In the genomic region with DNA sequence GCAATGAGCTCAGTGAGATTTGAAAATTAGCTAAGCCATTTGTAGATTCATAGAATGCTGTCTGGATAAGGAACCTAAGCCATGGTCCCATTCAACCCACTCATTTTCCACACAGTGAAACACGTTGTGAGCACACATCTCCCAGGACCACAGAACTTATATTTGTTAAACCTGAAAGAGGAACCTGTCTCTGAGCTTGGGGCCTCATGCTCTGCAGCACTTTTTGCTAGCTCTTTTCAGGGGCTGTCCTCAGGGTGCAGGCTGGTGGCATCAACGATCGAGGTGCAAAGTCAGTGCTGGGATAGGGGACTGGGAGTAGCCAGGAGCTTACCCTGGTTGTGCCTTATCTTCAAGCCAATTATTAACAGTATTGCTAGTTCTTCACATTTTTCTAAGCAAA, we compare ENCODE assay signal across 24 cellular contexts. TPM values are rescaled to one million over a fixed set of nuclear protein-coding genes. Genes with fewer than 3 reads are reported as not detected.
"Had no signal": no experiment of that assay in that cellular context is flagged by ENCODE, and none has a peak within 500 bp of the region (broad histone marks: within the 10 kb centered on the region; RNA-seq: fewer than 3 reads in every experiment).

No MANE protein-coding gene starts in this region.

- H3K27ac ChIP-seq: RWPE1 had no signal

- ATAC-seq: HepG2, Panc1, PC-3, SK-N-SH treated with all-trans-retinoic acid at 6 μM for 48 hours had no signal

- DNase-seq: IMR-90; NCI-H1092; NCI-H1105 treated with DMSO at 0.1 percent for 48 hours; NCI-H1417 treated with DMSO at 0.1 percent for 48 hours; NCI-H146; NCI-H1694 treated with DMSO at 0.1 percent for 48 hours; NCI-H1930; NCI-H2081; NCI-H2107; NCI-H2227 treated with DMSO at 0.1 percent for 48 hours; NCI-H524; NCI-H526 treated with DMSO at 0.1 percent for 48 hours; NCI-H774; NK-92 treated with Interleukin-12 subunit alpha and Interleukin-12 subunit beta, amount 100 ng/mL, for 24 hours; PC-3; SHP77; T-helper 1 cell had no signal

RNA-seq across cellular contexts. Expression of a gene that starts 11.9 kb away (rescaled TPM):
- total RNA-seq: HepG2, LHCN-M2, MCF 10A, SK-MEL-5 had no signal
- polyA plus RNA-seq: HepG2 had no signal
